1 cellular context compared by ENCODE assay signal in the genomic region with DNA sequence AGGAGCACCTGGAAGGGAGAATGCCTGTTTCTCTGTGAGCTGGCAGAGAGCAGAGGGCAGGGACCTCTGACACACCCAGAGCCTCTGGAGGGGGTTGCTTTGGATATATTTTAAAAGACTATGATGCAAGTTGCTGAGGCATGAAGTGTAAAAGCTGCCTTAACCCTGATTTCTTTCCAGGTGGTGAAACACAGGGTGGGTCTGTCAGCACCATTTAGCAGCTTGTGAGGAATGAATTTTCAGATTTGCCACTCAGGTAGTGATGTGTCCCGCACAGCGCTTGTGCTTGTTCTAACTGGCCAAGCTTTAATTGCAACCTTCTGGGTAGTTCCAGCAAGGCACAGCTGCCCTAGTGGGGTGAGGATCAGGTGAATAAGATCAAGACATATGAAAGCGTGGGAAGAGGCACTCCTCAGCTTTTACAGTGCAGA.
TF ChIP-seq lines count a peak whose summit lies in the region.

No MANE protein-coding gene starts in this region.

TF ChIP-seq in IMR-90, 13 proteins besides CTCF, POLR2A, EP300 and RAD21 (continued from another document):
- TF ChIP-seq BHLHE40 (IDR thresholded peaks at IDR 0.05; ENCODE audit: low read depth, low read length) (no peak), RCOR1 (IDR thresholded peaks at IDR 0.05; ENCODE audit: insufficient replicate concordance, low read length) (no peak), RFX5 (IDR thresholded peaks at IDR 0.05; ENCODE audit: low read depth, low read length) (no peak), CHD1 (IDR thresholded peaks at IDR 0.05; ENCODE audit: low read depth, low read length) (no peak), MAFK (IDR thresholded peaks at IDR 0.05; ENCODE audit: low read depth, low read length) (no peak)
- TF ChIP-seq, protein P1, sequence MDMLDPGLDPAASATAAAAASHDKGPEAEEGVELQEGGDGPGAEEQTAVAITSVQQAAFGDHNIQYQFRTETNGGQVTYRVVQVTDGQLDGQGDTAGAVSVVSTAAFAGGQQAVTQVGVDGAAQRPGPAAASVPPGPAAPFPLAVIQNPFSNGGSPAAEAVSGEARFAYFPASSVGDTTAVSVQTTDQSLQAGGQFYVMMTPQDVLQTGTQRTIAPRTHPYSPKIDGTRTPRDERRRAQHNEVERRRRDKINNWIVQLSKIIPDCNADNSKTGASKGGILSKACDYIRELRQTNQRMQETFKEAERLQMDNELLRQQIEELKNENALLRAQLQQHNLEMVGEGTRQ (IDR thresholded peaks at IDR 0.05; ENCODE audit: low read depth, low read length), result no peak
TF ChIP-seq in IMR-90: peak in this region for 0.
